ENCODE assay signal across 13 cellular contexts in genomic region chr12:3042394-3042793, GRCh38. TPM values are rescaled to one million over a fixed set of nuclear protein-coding genes. Genes with fewer than 3 reads are reported as not detected.
DNase-seq lines count a peak whose midpoint lies in the region; ATAC-seq and TF ChIP-seq lines count a peak whose summit lies in the region.
"Had no signal": no experiment of that assay in that cellular context is flagged by ENCODE, and none has a peak within 500 bp of the region (broad histone marks: within the 10 kb centered on the region; RNA-seq: fewer than 3 reads in every experiment).

No MANE protein-coding gene starts in this region.

- H3K36me3 ChIP-seq in heart right ventricle (peaks cover 0 to 39% (median 0%) of the 10 kb centered on the region in 9 donors), ovary (no peaks in the 10 kb centered on the region)

- H3K27me3 ChIP-seq in heart right ventricle (no peaks in the 10 kb centered on the region), ovary (no peaks in the 10 kb centered on the region)
- H3K27me3 ChIP-seq: dorsolateral prefrontal cortex, upper lobe of right lung had no signal

- DNase-seq in NCI-H82 (lab: John Stamatoyannopoulos, UW) (peak; percentile 42), NCI-H82 treated with DMSO at 0.1 percent for 48 hours (lab: John Stamatoyannopoulos, UW; ENCODE audit: unreplicated experiment) (no peak), NCI-H526 treated with DMSO at 0.1 percent for 48 hours (lab: John Stamatoyannopoulos, UW) (peak; percentile 4), heart right ventricle (peak; percentile 49 to 63), omental fat pad (ENCODE audit: low spot score) (no peak), hepatic stellate cell (ENCODE audit: low spot score) (no peak), ovary (no peak)
- peak; percentile 82 for DNase-seq in stimulated activated naive B cell treated with anti-CD40 and anti-IgM and Interleukin-4, amounts not matched to agents 10 μg/mL and 1 μg/mL and 100 μg/mL, for 72 hours
- DNase-seq: activated CD4-positive, CD25-positive, alpha-beta regulatory T cell treated with anti-CD3 and anti-CD28 coated beads, Interleukin-2, amount 50 U/mL, for 72 hours; amniotic stem cell; dorsolateral prefrontal cortex; nephron progenitor cell; upper lobe of right lung had no signal

- 44 to 48% methylated on average over 8 of the region's 8 CpGs for WGBS in heart right ventricle, 2 donors
- WGBS in ovary, 3 donors: 78 to 88% (median 82%) methylated on average over 8 of the region's 8 CpGs

- H3K4me1 Mint-ChIP-seq in stimulated activated naive B cell treated with anti-CD40 and anti-IgM and Interleukin-4, amounts not matched to agents 10 μg/mL and 1 μg/mL and 100 μg/mL, for 72 hours: peaks cover 21 to 34% of the 10 kb centered on the region in 2 donors

- peaks cover 35 to 45% of the 10 kb centered on the region in 2 donors for H3K27me3 Mint-ChIP-seq in stimulated activated naive B cell treated with anti-CD40 and anti-IgM and Interleukin-4, amounts not matched to agents 10 μg/mL and 1 μg/mL and 100 μg/mL, for 72 hours

- no peaks in the 10 kb centered on the region for H3K36me3 Mint-ChIP-seq in stimulated activated naive B cell treated with anti-CD40 and anti-IgM and Interleukin-4, amounts not matched to agents 10 μg/mL and 1 μg/mL and 100 μg/mL, for 72 hours

- intact Hi-C loops in heart right ventricle (cut with DNase I): loop anchor here in 1 of 10 donors (5.0 kb wide), 1 partner anchor 155 kb away; no protein-coding TSS in a partner anchor
- intact Hi-C loops in ovary (cut with DNase I): no loop called here

- peak overlapping the region in 1 of 10 donors; percentile 46 for H3K27ac ChIP-seq in heart right ventricle
- no peak overlapping the region for H3K27ac ChIP-seq in ovary
- H3K27ac ChIP-seq: dorsolateral prefrontal cortex, upper lobe of right lung had no signal

- ATAC-seq in heart right ventricle (peak; percentile 8 to 62 (median 48)), omental fat pad (ENCODE audit: low FRiP score) (no peak)
- peak; percentile 92 to 94 for ATAC-seq in stimulated activated naive B cell treated with anti-CD40 and anti-IgM and Interleukin-4, amounts not matched to agents 10 μg/mL and 1 μg/mL and 100 μg/mL, for 72 hours (replicated peaks)
- ATAC-seq: upper lobe of right lung had no signal

- H3K4me1 ChIP-seq in heart right ventricle (peaks cover 4 to 35% (median 11%) of the 10 kb centered on the region in 9 donors), ovary (ENCODE audit: insufficient read depth) (no peaks in the 10 kb centered on the region)

- TF ChIP-seq EP300 in ovary (IDR thresholded peaks at IDR 0.05): no peak

- H3K4me3 ChIP-seq in heart right ventricle (no peak overlapping the region), ovary (no peak overlapping the region)
- H3K4me3 ChIP-seq: dorsolateral prefrontal cortex, upper lobe of right lung had no signal

- H3K9me3 ChIP-seq in heart right ventricle (no peaks in the 10 kb centered on the region), ovary (no peaks in the 10 kb centered on the region)
- H3K9me3 ChIP-seq: upper lobe of right lung had no signal

- TF ChIP-seq CTCF in heart right ventricle (IDR thresholded peaks at IDR 0.05) (no peak), omental fat pad (IDR thresholded peaks at IDR 0.05) (no peak), ovary (IDR thresholded peaks at IDR 0.05) (no peak)

- no peak overlapping the region for H3K27ac Mint-ChIP-seq in stimulated activated naive B cell treated with anti-CD40 and anti-IgM and Interleukin-4, amounts not matched to agents 10 μg/mL and 1 μg/mL and 100 μg/mL, for 72 hours
- H3K27ac Mint-ChIP-seq: nephron progenitor cell had no signal

- peak overlapping the region; percentile 25 to 69 for H3K4me3 Mint-ChIP-seq in stimulated activated naive B cell treated with anti-CD40 and anti-IgM and Interleukin-4, amounts not matched to agents 10 μg/mL and 1 μg/mL and 100 μg/mL, for 72 hours
- H3K4me3 Mint-ChIP-seq: nephron progenitor cell had no signal

- TF ChIP-seq POLR2A in ovary (IDR thresholded peaks at IDR 0.05): no peak

- no peaks in the 10 kb centered on the region for H3K9me3 Mint-ChIP-seq in stimulated activated naive B cell treated with anti-CD40 and anti-IgM and Interleukin-4, amounts not matched to agents 10 μg/mL and 1 μg/mL and 100 μg/mL, for 72 hours
- H3K9me3 Mint-ChIP-seq: nephron progenitor cell had no signal

RNA-seq across cellular contexts. Expression of gene TSPAN9, which starts 34.8 kb away (rescaled TPM):
- total RNA-seq in heart right ventricle (100 to 1,000 TPM; 105 to 401 (median 299) TPM), omental fat pad (10 to 100 TPM; 23.4 to 43.3 (median 29.4) TPM), ovary (10 to 100 TPM; 24.9 to 72.3 (median 55.7) TPM)
- polyA plus RNA-seq in heart right ventricle (10 to 100 TPM; 63.0 to 83.9 TPM), ovary (10 to 100 TPM; 44.3 to 60.5 TPM)

Comparison
In these comparisons a context has a peak if more than half of its experiments do, and no peak if none do; other contexts are left out.
1. DNase-seq: peak in NCI-H82 (single experiment), NCI-H526 treated with DMSO at 0.1 percent for 48 hours (single experiment), heart right ventricle (2 of 2) and stimulated activated naive B cell treated with anti-CD40 and anti-IgM and Interleukin-4, amounts not matched to agents 10 μg/mL and 1 μg/mL and 100 μg/mL, for 72 hours (single experiment); none in NCI-H82 treated with DMSO at 0.1 percent for 48 hours (single experiment), omental fat pad (single experiment), hepatic stellate cell (single experiment) and ovary (0 of 5).